ENCODE assay signal across 27 cellular contexts in genomic region chr15:76358453-76358852, GRCh38. TPM values are rescaled to one million over a fixed set of nuclear protein-coding genes. Genes with fewer than 3 reads are reported as not detected.
"Had no signal": no experiment of that assay in that cellular context is flagged by ENCODE, and none has a peak within 500 bp of the region (broad histone marks: within the 10 kb centered on the region; RNA-seq: fewer than 3 reads in every experiment).

No MANE protein-coding gene starts in this region.

- DNase-seq: occipital lobe; ovary; posterior cingulate gyrus; psoas muscle; right cardiac atrium; right lobe of liver; sigmoid colon; small intestine; stimulated activated CD4-positive, alpha-beta T cell treated with anti-CD3 and anti-CD28 coated beads, Interleukin-15, amount 100 ng/mL, for 24 hours; stimulated activated CD4-positive, alpha-beta T cell treated with anti-CD3 and anti-CD28 coated beads, Interleukin-2, amount 100 ng/mL, for 24 hours; stimulated activated CD4-positive, alpha-beta T cell treated with anti-CD3 and anti-CD28 coated beads, Interleukin-2, amount 100 ng/mL, for 48 hours; stimulated activated CD4-positive, alpha-beta T cell treated with anti-CD3 and anti-CD28 coated beads, Interleukin-4, amount 100 ng/mL, for 24 hours; stimulated activated naive B cell treated with anti-CD40 and anti-IgM and Interleukin-4, amounts not matched to agents 10 μg/mL and 1 μg/mL and 100 μg/mL, for 72 hours; stimulated activated naive CD4-positive, alpha-beta T cell treated with Interleukin-2 at 50 U/mL for 16 hours; thyroid gland; trophoblast cell; upper lobe of left lung had no signal

- ATAC-seq: psoas muscle; right cardiac atrium; stimulated activated effector memory CD8-positive, alpha-beta T cell treated with anti-CD3 and anti-CD28 coated beads, Interleukin-12 subunit alpha, Interleukin-12 subunit beta, amount 100 ng/mL, for 72 hours; stimulated activated naive B cell treated with anti-CD40 and anti-IgM and Interleukin-4, amounts not matched to agents 10 μg/mL and 1 μg/mL and 100 μg/mL, for 72 hours had no signal

- H3K27ac ChIP-seq: neural progenitor cell, ovary, parathyroid adenoma, psoas muscle, right lobe of liver, sigmoid colon, stomach, thoracic aorta, thyroid gland, tibial nerve, upper lobe of left lung, vagina had no signal

RNA-seq across cellular contexts. Expression of gene ISL2, which starts 21.9 kb away (rescaled TPM):
- total RNA-seq: occipital lobe, ovary, psoas muscle, right cardiac atrium, right lobe of liver, skeletal muscle tissue, subcutaneous adipose tissue, temporal lobe, thoracic aorta, thyroid gland, tibial nerve had no signal
